ENCODE assay signal across 1 cellular context in the genomic region with DNA sequence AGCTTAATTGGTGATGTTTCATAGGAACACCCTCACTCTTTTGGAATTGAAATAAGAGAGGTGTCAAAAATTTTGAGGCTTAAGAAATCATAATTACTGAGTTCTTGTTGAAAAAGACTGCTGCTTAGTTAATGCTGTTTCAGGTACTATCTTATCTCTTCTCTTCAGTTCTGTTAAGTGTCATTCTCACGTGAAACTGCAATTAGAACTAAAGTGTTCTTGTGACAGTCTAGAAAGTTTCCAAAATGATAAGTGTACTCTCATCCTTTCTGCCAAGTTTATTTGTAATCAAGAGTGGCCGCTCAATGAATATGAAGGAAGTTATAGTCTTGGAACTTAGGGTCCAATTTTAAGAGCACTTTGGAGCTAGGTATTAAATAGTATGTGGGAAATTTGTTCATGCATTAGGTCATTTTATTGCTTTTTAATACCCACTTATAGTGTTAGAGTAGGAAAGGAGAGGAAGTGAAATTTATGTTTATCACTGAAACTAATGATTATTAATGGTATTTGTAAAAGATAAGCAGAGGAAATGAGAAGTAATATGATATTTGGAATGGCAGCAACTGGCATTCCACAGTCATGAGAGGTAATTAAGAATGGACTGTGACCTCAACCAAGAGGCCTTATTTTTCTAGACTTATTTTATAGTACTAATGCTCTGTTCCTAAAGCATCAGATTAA.
TF ChIP-seq lines count a peak whose summit lies in the region.

No MANE protein-coding gene starts in this region.

TF ChIP-seq in HEK293, 187 proteins besides CTCF, POLR2A, EP300 and RAD21 (continued from another document and continues in another):
- TF ChIP-seq ZNF677 (tag by site-specific recombination; IDR thresholded peaks at IDR 0.05) (no peak), GFI1B (tag by site-specific recombination; IDR thresholded peaks at IDR 0.05) (peak; percentile 70; the same call in 1 of the 2 replicates), IKZF3 (tag by site-specific recombination; IDR thresholded peaks at IDR 0.05) (peak; percentile 90), ZXDB (tag by site-specific recombination; IDR thresholded peaks at IDR 0.05) (peak; percentile 99), SP3 (tag by site-specific recombination; IDR thresholded peaks at IDR 0.05) (peak; percentile 65), ZNF837 (tag by site-specific recombination; IDR thresholded peaks at IDR 0.05) (no peak), ZSCAN16 (tag by site-specific recombination; IDR thresholded peaks at IDR 0.05) (no peak), ZNF530 (tag by site-specific recombination; IDR thresholded peaks at IDR 0.05; ENCODE audit: low read depth) (no peak), SCRT1 (tag by site-specific recombination; IDR thresholded peaks at IDR 0.05; ENCODE audit: borderline replicate concordance) (peak; percentile 48; the same call in 1 of the 2 replicates), ZSCAN4 (tag by site-specific recombination; IDR thresholded peaks at IDR 0.05) (peak; percentile 67; the same call in 1 of the 2 replicates), KLF8 (tag by site-specific recombination; IDR thresholded peaks at IDR 0.05) (peak; percentile 82), ZNF292 (tag by site-specific recombination; IDR thresholded peaks at IDR 0.05; ENCODE audit: borderline replicate concordance, low read depth) (no peak), ZBTB17 (tag by site-specific recombination; IDR thresholded peaks at IDR 0.05) (peak; percentile 86), ZNF692 (tag by site-specific recombination; IDR thresholded peaks at IDR 0.05) (peak; percentile 81; the same call in 1 of the 2 replicates), ZEB2 (tag by site-specific recombination; IDR thresholded peaks at IDR 0.05) (peak; percentile 96), ZNF18 (tag by site-specific recombination; IDR thresholded peaks at IDR 0.05) (peak; percentile 38; the same call in 1 of the 2 replicates), ZNF610 (tag by site-specific recombination; IDR thresholded peaks at IDR 0.05; ENCODE audit: borderline replicate concordance) (no peak), KLF7 (tag by site-specific recombination; IDR thresholded peaks at IDR 0.05; ENCODE audit: borderline replicate concordance) (0 out of 2 replicates have a peak, but pooled peaks have one; percentile 53), ZNF621 (tag by site-specific recombination; IDR thresholded peaks at IDR 0.05) (peak; percentile 85; the same call in 1 of the 2 replicates), BCL11B (tag by site-specific recombination; IDR thresholded peaks at IDR 0.05; ENCODE audit: low read depth) (peak; percentile 60; the same call in 1 of the 2 replicates), ZNF544 (tag by site-specific recombination; IDR thresholded peaks at IDR 0.05) (no peak), ZNF23 (tag by site-specific recombination; IDR thresholded peaks at IDR 0.05; ENCODE audit: borderline replicate concordance) (no peak), ZNF138 (tag by site-specific recombination; IDR thresholded peaks at IDR 0.05; ENCODE audit: borderline replicate concordance) (no peak), ZNF747 (tag by site-specific recombination; IDR thresholded peaks at IDR 0.05) (no peak), ZSCAN23 (tag by site-specific recombination; IDR thresholded peaks at IDR 0.05) (peak; percentile 99), OSR2 (tag by site-specific recombination; IDR thresholded peaks at IDR 0.05) (peak; percentile 96), GLIS2 (tag by site-specific recombination; IDR thresholded peaks at IDR 0.05) (0 out of 2 replicates have a peak, but pooled peaks have one; percentile 43), SP7 (tag by site-specific recombination; IDR thresholded peaks at IDR 0.05) (peak; percentile 100), WT1 (tag by site-specific recombination; IDR thresholded peaks at IDR 0.05) (peak; percentile 82), ZBTB7A (tag by site-specific recombination; IDR thresholded peaks at IDR 0.05; ENCODE audit: low read depth) (peak; percentile 85; the same call in 1 of the 2 replicates), ZBTB20 (tag by site-specific recombination; IDR thresholded peaks at IDR 0.05) (peak; percentile 19; the same call in 1 of the 2 replicates), GLI4 (tag by site-specific recombination; IDR thresholded peaks at IDR 0.05) (peak; percentile 92), ZNF473 (tag by site-specific recombination; IDR thresholded peaks at IDR 0.05) (no peak), ATF2 (tag by site-specific recombination; IDR thresholded peaks at IDR 0.05; ENCODE audit: low read depth) (peak; percentile 90), ZNF843 (tag by site-specific recombination; IDR thresholded peaks at IDR 0.05) (peak; percentile 99), KLF10 (tag by site-specific recombination; IDR thresholded peaks at IDR 0.05) (peak; percentile 86), ZNF335 (tag by site-specific recombination; conservative IDR thresholded peaks at IDR 0.05) (peak; percentile 39; the same call in 1 of the 2 replicates), SCRT2 (tag by site-specific recombination; IDR thresholded peaks at IDR 0.05) (peak; percentile 87), ZBTB48 (tag by site-specific recombination; IDR thresholded peaks at IDR 0.05) (peak; percentile 51; the same call in 1 of the 2 replicates), ZBTB1 (tag by site-specific recombination; IDR thresholded peaks at IDR 0.05) (no peak), ZNF239 (tag by site-specific recombination; IDR thresholded peaks at IDR 0.05) (0 out of 2 replicates have a peak, but pooled peaks have one; percentile 23), ZNF157 (tag by site-specific recombination; IDR thresholded peaks at IDR 0.05) (no peak), ZNF501 (tag by site-specific recombination; IDR thresholded peaks at IDR 0.05) (peak; percentile 86), ZNF140 (tag by site-specific recombination; IDR thresholded peaks at IDR 0.05) (no peak)
- TF ChIP-seq, protein P1, sequence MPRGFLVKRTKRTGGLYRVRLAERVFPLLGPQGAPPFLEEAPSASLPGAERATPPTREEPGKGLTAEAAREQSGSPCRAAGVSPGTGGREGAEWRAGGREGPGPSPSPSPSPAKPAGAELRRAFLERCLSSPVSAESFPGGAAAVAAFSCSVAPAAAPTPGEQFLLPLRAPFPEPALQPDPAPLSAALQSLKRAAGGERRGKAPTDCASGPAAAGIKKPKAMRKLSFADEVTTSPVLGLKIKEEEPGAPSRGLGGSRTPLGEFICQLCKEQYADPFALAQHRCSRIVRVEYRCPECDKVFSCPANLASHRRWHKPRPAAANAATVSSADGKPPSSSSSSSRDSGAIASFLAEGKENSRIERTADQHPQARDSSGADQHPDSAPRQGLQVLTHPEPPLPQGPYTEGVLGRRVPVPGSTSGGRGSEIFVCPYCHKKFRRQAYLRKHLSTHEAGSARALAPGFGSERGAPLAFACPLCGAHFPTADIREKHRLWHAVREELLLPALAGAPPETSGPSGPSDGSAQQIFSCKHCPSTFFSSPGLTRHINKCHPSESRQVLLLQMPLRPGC (tag by site-specific recombination; IDR thresholded peaks at IDR 0.05), result peak; percentile 93
- TF ChIP-seq, protein P2, sequence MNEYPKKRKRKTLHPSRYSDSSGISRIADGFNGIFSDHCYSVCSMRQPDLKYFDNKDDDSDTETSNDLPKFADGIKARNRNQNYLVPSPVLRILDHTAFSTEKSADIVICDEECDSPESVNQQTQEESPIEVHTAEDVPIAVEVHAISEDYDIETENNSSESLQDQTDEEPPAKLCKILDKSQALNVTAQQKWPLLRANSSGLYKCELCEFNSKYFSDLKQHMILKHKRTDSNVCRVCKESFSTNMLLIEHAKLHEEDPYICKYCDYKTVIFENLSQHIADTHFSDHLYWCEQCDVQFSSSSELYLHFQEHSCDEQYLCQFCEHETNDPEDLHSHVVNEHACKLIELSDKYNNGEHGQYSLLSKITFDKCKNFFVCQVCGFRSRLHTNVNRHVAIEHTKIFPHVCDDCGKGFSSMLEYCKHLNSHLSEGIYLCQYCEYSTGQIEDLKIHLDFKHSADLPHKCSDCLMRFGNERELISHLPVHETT (tag by site-specific recombination; IDR thresholded peaks at IDR 0.05), result peak; percentile 96
- TF ChIP-seq, protein P3, sequence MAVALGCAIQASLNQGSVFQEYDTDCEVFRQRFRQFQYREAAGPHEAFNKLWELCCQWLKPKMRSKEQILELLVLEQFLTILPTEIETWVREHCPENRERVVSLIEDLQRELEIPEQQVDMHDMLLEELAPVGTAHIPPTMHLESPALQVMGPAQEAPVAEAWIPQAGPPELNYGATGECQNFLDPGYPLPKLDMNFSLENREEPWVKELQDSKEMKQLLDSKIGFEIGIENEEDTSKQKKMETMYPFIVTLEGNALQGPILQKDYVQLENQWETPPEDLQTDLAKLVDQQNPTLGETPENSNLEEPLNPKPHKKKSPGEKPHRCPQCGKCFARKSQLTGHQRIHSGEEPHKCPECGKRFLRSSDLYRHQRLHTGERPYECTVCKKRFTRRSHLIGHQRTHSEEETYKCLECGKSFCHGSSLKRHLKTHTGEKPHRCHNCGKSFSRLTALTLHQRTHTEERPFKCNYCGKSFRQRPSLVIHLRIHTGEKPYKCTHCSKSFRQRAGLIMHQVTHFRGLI (tag by site-specific recombination; IDR thresholded peaks at IDR 0.05), result peak; percentile 53; the same call in 1 of the 2 replicates
- TF ChIP-seq, protein P4, sequence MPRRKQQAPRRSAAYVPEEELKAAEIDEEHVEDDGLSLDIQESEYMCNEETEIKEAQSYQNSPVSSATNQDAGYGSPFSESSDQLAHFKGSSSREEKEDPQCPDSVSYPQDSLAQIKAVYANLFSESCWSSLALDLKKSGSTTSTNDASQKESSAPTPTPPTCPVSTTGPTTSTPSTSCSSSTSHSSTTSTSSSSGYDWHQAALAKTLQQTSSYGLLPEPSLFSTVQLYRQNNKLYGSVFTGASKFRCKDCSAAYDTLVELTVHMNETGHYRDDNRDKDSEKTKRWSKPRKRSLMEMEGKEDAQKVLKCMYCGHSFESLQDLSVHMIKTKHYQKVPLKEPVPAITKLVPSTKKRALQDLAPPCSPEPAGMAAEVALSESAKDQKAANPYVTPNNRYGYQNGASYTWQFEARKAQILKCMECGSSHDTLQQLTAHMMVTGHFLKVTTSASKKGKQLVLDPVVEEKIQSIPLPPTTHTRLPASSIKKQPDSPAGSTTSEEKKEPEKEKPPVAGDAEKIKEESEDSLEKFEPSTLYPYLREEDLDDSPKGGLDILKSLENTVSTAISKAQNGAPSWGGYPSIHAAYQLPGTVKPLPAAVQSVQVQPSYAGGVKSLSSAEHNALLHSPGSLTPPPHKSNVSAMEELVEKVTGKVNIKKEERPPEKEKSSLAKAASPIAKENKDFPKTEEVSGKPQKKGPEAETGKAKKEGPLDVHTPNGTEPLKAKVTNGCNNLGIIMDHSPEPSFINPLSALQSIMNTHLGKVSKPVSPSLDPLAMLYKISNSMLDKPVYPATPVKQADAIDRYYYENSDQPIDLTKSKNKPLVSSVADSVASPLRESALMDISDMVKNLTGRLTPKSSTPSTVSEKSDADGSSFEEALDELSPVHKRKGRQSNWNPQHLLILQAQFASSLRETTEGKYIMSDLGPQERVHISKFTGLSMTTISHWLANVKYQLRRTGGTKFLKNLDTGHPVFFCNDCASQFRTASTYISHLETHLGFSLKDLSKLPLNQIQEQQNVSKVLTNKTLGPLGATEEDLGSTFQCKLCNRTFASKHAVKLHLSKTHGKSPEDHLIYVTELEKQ (tag by site-specific recombination; IDR thresholded peaks at IDR 0.05; ENCODE audit: borderline replicate concordance), result peak; percentile 90
- TF ChIP-seq, protein P5, sequence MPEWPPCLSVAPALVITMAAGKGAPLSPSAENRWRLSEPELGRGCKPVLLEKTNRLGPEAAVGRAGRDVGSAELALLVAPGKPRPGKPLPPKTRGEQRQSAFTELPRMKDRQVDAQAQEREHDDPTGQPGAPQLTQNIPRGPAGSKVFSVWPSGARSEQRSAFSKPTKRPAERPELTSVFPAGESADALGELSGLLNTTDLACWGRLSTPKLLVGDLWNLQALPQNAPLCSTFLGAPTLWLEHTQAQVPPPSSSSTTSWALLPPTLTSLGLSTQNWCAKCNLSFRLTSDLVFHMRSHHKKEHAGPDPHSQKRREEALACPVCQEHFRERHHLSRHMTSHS (tag by site-specific recombination; IDR thresholded peaks at IDR 0.05), result peak; percentile 56; the same call in 1 of the 2 replicates
